ENCODE assay signal across 21 cellular contexts in genomic region chr3:131109156-131109555, GRCh38.
DNase-seq lines count a peak whose midpoint lies in the region; ATAC-seq and TF ChIP-seq lines count a peak whose summit lies in the region.
"Had no signal": no experiment of that assay in that cellular context is flagged by ENCODE, and none has a peak within 500 bp of the region (broad histone marks: within the 10 kb centered on the region; RNA-seq: fewer than 3 reads in every experiment).

No MANE protein-coding gene starts in this region.

- H3K36me3 ChIP-seq in RWPE2 (ENCODE audit: low read depth) (peaks cover 5% of the 10 kb centered on the region; the same call in 1 of the 2 replicates), right atrium auricular region (no peaks in the 10 kb centered on the region), upper lobe of right lung (no peaks in the 10 kb centered on the region)
- H3K36me3 ChIP-seq: neural progenitor cell, prostate gland had no signal

- H3K27ac ChIP-seq in RWPE2 (ENCODE audit: poor library complexity, severe bottlenecking) (peak overlapping the region; percentile 56), foreskin keratinocyte (no peak overlapping the region), right atrium auricular region (no peak overlapping the region), upper lobe of right lung (no peak overlapping the region)
- H3K27ac ChIP-seq: HL-60, neural progenitor cell, prostate gland had no signal

- no peak for ATAC-seq in RWPE2 (ENCODE audit: low read depth)
- peak; percentile 24 for ATAC-seq in foreskin keratinocyte
- no peak for ATAC-seq in GM19455 (IDR thresholded peaks at IDR 0.05; ENCODE audit: unreplicated experiment)
- ATAC-seq in upper lobe of right lung = no peak

- H3K9me3 ChIP-seq in RWPE2 (ENCODE audit: severe bottlenecking) = no peaks in the 10 kb centered on the region
- H3K9me3 ChIP-seq in right atrium auricular region = no peaks in the 10 kb centered on the region
- no peaks in the 10 kb centered on the region for H3K9me3 ChIP-seq in upper lobe of right lung
- H3K9me3 ChIP-seq: prostate gland had no signal

- DNase-seq in AML-193 (lab: John Stamatoyannopoulos, UW) (peak; percentile 52 to 63), KBM-7 (peak; percentile 79), RWPE2 (ENCODE audit: low spot score) (no peak), foreskin keratinocyte (peak in 1 of 2 donors; percentile 22), right atrium auricular region (ENCODE audit: low spot score) (no peak), upper lobe of right lung (no peak)
- DNase-seq in activated CD4-positive, alpha-beta T cell treated with anti-CD3 and anti-CD28 coated beads for 4 hours = no peak
- DNase-seq: activated CD4-positive, alpha-beta T cell treated with anti-CD3 and anti-CD28 coated beads for 1 hour; CD4-positive, CD25-positive, alpha-beta regulatory T cell; dermis blood vessel endothelial cell; DMS153; foreskin melanocyte; IMR-90; NCI-H1105; NCI-H2107; NCI-H526; T1000 had no signal

- intact Hi-C loops in upper lobe of right lung (cut with DNase I) = no loop called here

- H3K27me3 ChIP-seq in RWPE2 (ENCODE audit: insufficient read depth, poor library complexity, severe bottlenecking) (no peaks in the 10 kb centered on the region), foreskin keratinocyte (no peaks in the 10 kb centered on the region), right atrium auricular region (no peaks in the 10 kb centered on the region), upper lobe of right lung (no peaks in the 10 kb centered on the region)
- H3K27me3 ChIP-seq: neural progenitor cell had no signal

- no peak overlapping the region for H3K4me3 ChIP-seq in RWPE2 (ENCODE audit: severe bottlenecking)
- no peak overlapping the region for H3K4me3 ChIP-seq in right atrium auricular region
- no peak overlapping the region for H3K4me3 ChIP-seq in upper lobe of right lung
- H3K4me3 ChIP-seq: neural progenitor cell, prostate gland had no signal

- TF ChIP-seq CTCF in RWPE2 (IDR thresholded peaks at IDR 0.05; ENCODE audit: poor library complexity, severe bottlenecking) (no peak), foreskin keratinocyte (conservative IDR thresholded peaks at IDR 0.05) (no peak), right atrium auricular region (IDR thresholded peaks at IDR 0.05) (no peak), upper lobe of right lung (IDR thresholded peaks at IDR 0.05) (no peak)

- in situ Hi-C loops in KBM-7 (cut with MboI; ENCODE audit: low pct_unique_long_range_greater_than_20kb, low sequenced_read_pairs) = no loop called here

- H3K4me1 ChIP-seq in RWPE2 (ENCODE audit: insufficient read depth, poor library complexity, severe bottlenecking) (peaks cover 36% of the 10 kb centered on the region), foreskin keratinocyte (peaks cover 19% of the 10 kb centered on the region), right atrium auricular region (no peaks in the 10 kb centered on the region), upper lobe of right lung (no peaks in the 10 kb centered on the region)
- H3K4me1 ChIP-seq: neural progenitor cell, prostate gland had no signal

Comparison
In these comparisons a context has a peak if more than half of its experiments do, and no peak if none do; other contexts are left out.
1. DNase-seq: peak in AML-193 (2 of 2) and KBM-7 (single experiment); none in RWPE2 (single experiment), activated CD4-positive, alpha-beta T cell treated with anti-CD3 and anti-CD28 coated beads for 4 hours (0 of 2), right atrium auricular region (single experiment) and upper lobe of right lung (single experiment).